In the genomic region with DNA sequence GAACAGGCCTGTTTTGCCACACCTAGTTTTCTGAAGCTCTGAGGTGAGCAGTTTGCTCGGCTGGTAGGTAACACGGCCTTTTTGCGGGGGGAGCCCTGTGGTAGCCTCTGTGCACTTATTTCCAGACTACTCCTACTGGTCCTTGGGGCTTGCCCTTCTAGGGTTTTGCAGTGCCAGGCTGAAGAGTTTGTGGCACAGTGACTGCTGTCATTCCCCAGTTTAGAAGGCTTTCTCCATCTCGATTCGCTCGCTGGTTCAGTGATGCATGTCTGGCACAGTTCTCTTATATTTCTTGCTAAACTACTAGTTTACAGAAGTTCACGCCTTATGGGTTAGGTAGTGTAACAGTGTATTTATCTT, we compare ENCODE assay signal across 8 cellular contexts. TPM values are rescaled to one million over a fixed set of nuclear protein-coding genes. Genes with fewer than 3 reads are reported as not detected.
DNase-seq lines count a peak whose midpoint lies in the region; ATAC-seq, FAIRE-seq and TF ChIP-seq lines count a peak whose summit lies in the region.

No MANE protein-coding gene starts in this region.

- CTCF ChIA-PET in endothelial cell of umbilical vein (lab: Charles Lee), result interaction anchor here (1.2 to 1.6 kb wide), 2 partner anchors 9 to 11 kb away, joined by 6 to 7 read pairs; no protein-coding TSS in a partner anchor

- DNase-seq in AG10803 (ENCODE audit: low read depth) (no peak), H4 (ENCODE audit: low spot score) (peak; percentile 5), T-helper 22 cell (ENCODE audit: low read depth) (peak; percentile 10), endothelial cell of umbilical vein (ENCODE audit: low read depth, low spot score) (no peak), NCI-H2227 (lab: John Stamatoyannopoulos, UW; ENCODE audit: unreplicated experiment) (no peak)

- H3K9me1 ChIP-seq in endothelial cell of umbilical vein (replicated peaks; ENCODE audit: control insufficient read depth, extremely low read depth, insufficient read depth, low read length), result no peaks in the 10 kb centered on the region

- POLR2A ChIA-PET in endothelial cell of umbilical vein (lab: Charles Lee), result interaction anchor here (1.4 to 1.5 kb wide), 2 partner anchors 31 to 59 kb away, joined by 3 to 7 read pairs; no protein-coding TSS in a partner anchor

- intact Hi-C loops in endothelial cell of umbilical vein (cut with micrococcal nuclease), result loop anchor here (5.0 to 10.0 kb wide), 2 partner anchors 140 to 427 kb away; no protein-coding TSS in a partner anchor

- BruUV-seq in endothelial cell of umbilical vein (replicated peaks; lab: Mats Ljungman, UMichigan), result TSS peak; percentile 51

- dilution Hi-C loops in endothelial cell of umbilical vein (cut with MboI; ENCODE audit: extremely low pct_ligation_motif_present, low sequenced_read_pairs), result no loop called here

- no peak for TF ChIP-seq POLR2A in endothelial cell of umbilical vein (IDR thresholded peaks at IDR 0.05; ENCODE audit: low read depth, low read length)

- H3K4me3 ChIP-seq in AG10803 (ENCODE audit: low read length) (peak overlapping the region; percentile 99), endothelial cell of umbilical vein (replicated peaks in 1 of 3; ENCODE audit: insufficient read depth in 1 of 3, low read depth in 1 of 3, low read length in 3 of 3) (peak overlapping the region; percentile 55 to 93 (median 82)), parathyroid adenoma (ENCODE audit: low read depth, low read length) (peak overlapping the region; percentile 96)

- peaks cover 20% of the 10 kb centered on the region for H3K4me1 ChIP-seq in endothelial cell of umbilical vein (ENCODE audit: control insufficient read depth, extremely low read depth, insufficient read depth, low read length)
- no peaks in the 10 kb centered on the region for H3K4me1 ChIP-seq in parathyroid adenoma

- H3K27me3 ChIP-seq in endothelial cell of umbilical vein (ENCODE audit: control insufficient read depth in 2 of 2, insufficient read depth in 2 of 2, low read length in 2 of 2) (no peaks in the 10 kb centered on the region), parathyroid adenoma (ENCODE audit: control insufficient read depth, insufficient read depth, low read length) (no peaks in the 10 kb centered on the region)

- H3K79me2 ChIP-seq in endothelial cell of umbilical vein (ENCODE audit: control insufficient read depth, insufficient read depth, low read length), result peaks cover 56% of the 10 kb centered on the region
- no peaks in the 10 kb centered on the region for H3K79me2 ChIP-seq in parathyroid adenoma

- H3K36me3 ChIP-seq in endothelial cell of umbilical vein (ENCODE audit: control insufficient read depth in 2 of 2, extremely low read depth in 1 of 2, insufficient read depth in 2 of 2, low read length in 2 of 2), result no peaks in the 10 kb centered on the region
- no peaks in the 10 kb centered on the region for H3K36me3 ChIP-seq in parathyroid adenoma (ENCODE audit: control insufficient read depth, insufficient read depth, low read length)

- H3K4me2 ChIP-seq in endothelial cell of umbilical vein (ENCODE audit: insufficient read depth, low read length) (peak overlapping the region; percentile 77), parathyroid adenoma (ENCODE audit: low read length) (peak overlapping the region; percentile 88)

- ATAC-seq in GM21526 (IDR thresholded peaks at IDR 0.05; ENCODE audit: low FRiP score, unreplicated experiment), result no peak
- no peak for ATAC-seq in GM21529 (IDR thresholded peaks at IDR 0.05; ENCODE audit: unreplicated experiment)

- no peaks in the 10 kb centered on the region for H3K9me3 ChIP-seq in endothelial cell of umbilical vein (replicated peaks; ENCODE audit: control insufficient read depth, insufficient read depth, low read length)
- H3K9me3 ChIP-seq in parathyroid adenoma (ENCODE audit: control insufficient read depth, low read length), result no peaks in the 10 kb centered on the region

- H3K9ac ChIP-seq in endothelial cell of umbilical vein (replicated peaks; ENCODE audit: extremely low read depth, insufficient read depth, low read length) (peak overlapping the region; percentile 64), parathyroid adenoma (no peak overlapping the region)

- H2AFZ ChIP-seq in endothelial cell of umbilical vein (ENCODE audit: low read depth, low read length) (peak overlapping the region; percentile 7), parathyroid adenoma (no peak overlapping the region)

- H3K27ac ChIP-seq in endothelial cell of umbilical vein (ENCODE audit: insufficient read depth, low read depth, low read length) (peak overlapping the region; percentile 14), parathyroid adenoma (no peak overlapping the region)

- no peaks in the 10 kb centered on the region for H4K20me1 ChIP-seq in endothelial cell of umbilical vein (replicated peaks; ENCODE audit: control insufficient read depth, extremely low read depth, insufficient read depth, low read length)

- no peak for TF ChIP-seq CTCF in AG10803 (conservative IDR thresholded peaks at IDR 0.05; ENCODE audit: low read length)
- no peak for TF ChIP-seq CTCF in endothelial cell of umbilical vein (IDR thresholded peaks at IDR 0.05; ENCODE audit: extremely low read depth in 1 of 2, insufficient read depth in 1 of 2, low read depth in 1 of 2, low read length in 2 of 2)
- TF ChIP-seq CTCF in parathyroid adenoma (IDR thresholded peaks at IDR 0.05), result no peak

- no peak for FAIRE-seq in endothelial cell of umbilical vein (lab: Jason Lieb, UNC)

TF ChIP-seq in endothelial cell of umbilical vein, 7 proteins besides CTCF, POLR2A, EP300 and RAD21:
- TF ChIP-seq JUN (IDR thresholded peaks at IDR 0.05; ENCODE audit: borderline replicate concordance, insufficient read depth, insufficient read length, low read depth), result no peak
- TF ChIP-seq EZH2 (IDR thresholded peaks at IDR 0.05; ENCODE audit: borderline replicate concordance, low read depth, low read length, severe bottlenecking), result no peak
- TF ChIP-seq POLR2AphosphoS5 (IDR thresholded peaks at IDR 0.05; ENCODE audit: insufficient read depth, low read depth, low read length), result no peak

RNA-seq across cellular contexts. Expression of gene KIF20B, which starts 0.7 kb away (rescaled TPM):
- total RNA-seq in H4 (2014; rRNA removed; shearing (Covaris generic)), result 11.8 and 19.6 TPM in 2 replicates
- 34.9 and 39.7 TPM in 2 replicates for total RNA-seq in endothelial cell of umbilical vein
- polyA plus RNA-seq in endothelial cell of umbilical vein, result 1.5 and 2.6 TPM in 2 replicates
- 3.0 and 3.5 TPM in 2 replicates for polyA plus RNA-seq in endothelial cell of umbilical vein (2011; cell fraction: cytosol; rRNA removed)
- polyA plus RNA-seq in endothelial cell of umbilical vein (2011; cell fraction: nucleus; rRNA removed), result 8.3 and 9.5 TPM in 2 replicates
- polyA plus RNA-seq in endothelial cell of umbilical vein (2012), result 7.5 and 17.8 TPM in 2 replicates
- polyA minus RNA-seq in endothelial cell of umbilical vein, result 4.5 and 6.6 TPM in 2 replicates
- 11.6 TPM for polyA minus RNA-seq in endothelial cell of umbilical vein (2011; cell fraction: cytosol; rRNA and poly(A)+ RNA removed)
- 6.4 and 14.6 TPM in 2 replicates for polyA minus RNA-seq in endothelial cell of umbilical vein (2011; cell fraction: nucleus; rRNA and poly(A)+ RNA removed)

RNA-seq across cellular contexts. Expression of gene PANK1, which starts 57.1 kb away (rescaled TPM):
- 6.5 and 9.7 TPM in 2 replicates for total RNA-seq in H4 (2014; rRNA removed; shearing (Covaris generic))
- total RNA-seq in endothelial cell of umbilical vein, result 6.3 and 6.9 TPM in 2 replicates
- polyA plus RNA-seq in endothelial cell of umbilical vein, result 1.6 and 2.0 TPM in 2 replicates
- 2.6 and 2.7 TPM in 2 replicates for polyA plus RNA-seq in endothelial cell of umbilical vein (2011; cell fraction: cytosol; rRNA removed)
- polyA plus RNA-seq in endothelial cell of umbilical vein (2011; cell fraction: nucleus; rRNA removed), result 1.3 and 2.9 TPM in 2 replicates
- 2.0 and 2.5 TPM in 2 replicates for polyA plus RNA-seq in endothelial cell of umbilical vein (2012)
- polyA minus RNA-seq in endothelial cell of umbilical vein, result 6.2 and 6.9 TPM in 2 replicates
- 6.3 TPM for polyA minus RNA-seq in endothelial cell of umbilical vein (2011; cell fraction: cytosol; rRNA and poly(A)+ RNA removed)
- 2.4 and 3.5 TPM in 2 replicates for polyA minus RNA-seq in endothelial cell of umbilical vein (2011; cell fraction: nucleus; rRNA and poly(A)+ RNA removed)

Comparison
In these comparisons a context has a peak if more than half of its experiments do, and no peak if none do; other contexts are left out.
1. DNase-seq: peak in H4 (single experiment) and T-helper 22 cell (single experiment); none in AG10803 (single experiment), endothelial cell of umbilical vein (single experiment) and NCI-H2227 (single experiment).
2. Peak in every context shown above with its lines, with median percentiles within 50 percentile points of each other: H3K4me3 ChIP-seq.